Comparison of ENCODE assay signal across 12 cellular contexts in the genomic region with DNA sequence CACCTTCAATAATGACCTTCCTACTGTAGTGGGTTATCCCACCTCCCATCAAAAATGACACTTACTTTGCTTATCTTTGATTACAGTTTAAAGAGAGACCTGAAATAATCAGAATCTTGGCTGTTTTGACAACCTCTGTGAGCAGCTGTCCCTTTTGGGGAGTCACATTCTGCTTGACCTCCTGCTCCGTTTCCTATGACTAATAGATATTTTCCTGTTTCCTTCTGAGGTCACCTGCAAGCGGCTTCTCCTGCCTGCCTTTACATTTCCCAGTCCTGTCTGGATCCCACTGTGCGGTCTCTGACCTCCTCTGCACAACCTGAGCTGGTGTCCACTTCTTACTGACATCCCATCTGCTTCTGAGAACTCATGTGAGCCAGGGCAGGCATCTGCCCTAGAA. TPM values are rescaled to one million over a fixed set of nuclear protein-coding genes. Genes with fewer than 3 reads are reported as not detected.
DNase-seq lines count a peak whose midpoint lies in the region; ATAC-seq and TF ChIP-seq lines count a peak whose summit lies in the region.
"Had no signal": no experiment of that assay in that cellular context is flagged by ENCODE, and none has a peak within 500 bp of the region (broad histone marks: within the 10 kb centered on the region; RNA-seq: fewer than 3 reads in every experiment).

No MANE protein-coding gene starts in this region.

- H3K36me3 ChIP-seq in IMR-90 (ENCODE audit: control insufficient read depth, insufficient read depth, low read length) (peaks cover 7% of the 10 kb centered on the region), liver (ENCODE audit: control insufficient read depth in 4 of 4, insufficient read depth in 3 of 4, low read depth in 1 of 4, low read length in 3 of 4) (no peaks in the 10 kb centered on the region), tibial artery (no peaks in the 10 kb centered on the region)

- H2AFZ ChIP-seq in IMR-90 (replicated peaks; ENCODE audit: low read length, poor library complexity), result no peak overlapping the region

- no peak overlapping the region for H2AK9ac ChIP-seq in IMR-90 (replicated peaks; ENCODE audit: low read depth, low read length, poor library complexity)

- peak overlapping the region; percentile 45; the same call in 1 of the 2 replicates for H3K23ac ChIP-seq in IMR-90 (ENCODE audit: low read depth, low read length)

- no peak overlapping the region for H3K4me3 Mint-ChIP-seq in central memory CD8-positive, alpha-beta T cell

- H3K56ac ChIP-seq in IMR-90 (ENCODE audit: extremely low read depth, insufficient read depth, low read length), result peak overlapping the region; percentile 26; the same call in 1 of the 2 replicates

- H3K36me3 Mint-ChIP-seq in central memory CD8-positive, alpha-beta T cell (ENCODE audit: insufficient read depth), result peaks cover 5% of the 10 kb centered on the region

- H3K14ac ChIP-seq in IMR-90 (replicated peaks; ENCODE audit: low read depth, low read length), result peak overlapping the region; percentile 80

- H3K9ac ChIP-seq in IMR-90 (ENCODE audit: low read depth, low read length), result no peak overlapping the region
- H3K9ac ChIP-seq in liver (ENCODE audit: low read depth in 1 of 2, low read length in 2 of 2), result peak overlapping the region; percentile 3 to 59

- H3K9me3 ChIP-seq in IMR-90 (ENCODE audit: control insufficient read depth, insufficient read depth, low read length), result no peaks in the 10 kb centered on the region
- H3K9me3 ChIP-seq in liver (ENCODE audit: control insufficient read depth in 4 of 4, low read length in 3 of 4), result no peaks in the 10 kb centered on the region
- no peaks in the 10 kb centered on the region for H3K9me3 ChIP-seq in tibial artery

- dilution Hi-C loops in IMR-90 (cut with HindIII; ENCODE audit: low sequenced_read_pairs, unreplicated experiment), result no loop called here

- H3K9me1 ChIP-seq in IMR-90 (ENCODE audit: insufficient read depth, low read length), result peaks cover 23% of the 10 kb centered on the region

- H3K27me3 ChIP-seq in IMR-90 (ENCODE audit: control insufficient read depth, insufficient read depth, low read length), result no peaks in the 10 kb centered on the region
- no peaks in the 10 kb centered on the region for H3K27me3 ChIP-seq in liver (ENCODE audit: control insufficient read depth in 4 of 4, insufficient read depth in 4 of 4, low read length in 3 of 4)
- H3K27me3 ChIP-seq in tibial artery, result no peaks in the 10 kb centered on the region

- H4K8ac ChIP-seq in IMR-90 (ENCODE audit: low read depth in 2 of 2, low read length in 2 of 2), result peak overlapping the region in 1 of 2 experiments; percentile 22; a peak in 2 of 4 replicates

- WGBS in IMR-90 (ENCODE audit: extremely low coverage in 2 of 2, insufficient read length in 1 of 2), 2 experiments, result no CpG with 5 or more reads among the region's 3 CpGs
- 54% methylated on average over 3 of the region's 3 CpGs for WGBS in liver

- H3K79me1 ChIP-seq in IMR-90 (ENCODE audit: low read depth in 1 of 2, low read length in 2 of 2), result peaks cover 22 to 87% of the 10 kb centered on the region in 2 experiments

- peak overlapping the region; percentile 92 for H3K18ac ChIP-seq in IMR-90 (ENCODE audit: low read depth, low read length)

- peak overlapping the region; percentile 19; the same call in 1 of the 2 replicates for H3K4me2 ChIP-seq in IMR-90 (ENCODE audit: low read depth, low read length)

- POLR2A ChIA-PET in IMR-90 (lab: Charles Lee; ENCODE audit: unreplicated experiment), result no interaction called here

- no TSS peak for BruUV-seq in IMR-90 (replicated peaks; lab: Mats Ljungman, UMichigan)

- H3K27ac Mint-ChIP-seq in central memory CD8-positive, alpha-beta T cell (ENCODE audit: low read depth), result peak overlapping the region; percentile 23

- H2BK15ac ChIP-seq in IMR-90 (ENCODE audit: low read depth, low read length), result peak overlapping the region; percentile 68; the same call in 1 of the 3 replicates

- H3K4me3 ChIP-seq in IMR-90 (ENCODE audit: insufficient read depth, low read depth, low read length) (no peak overlapping the region), liver (ENCODE audit: low read depth in 1 of 3, low read length in 3 of 3) (no peak overlapping the region), tibial artery (no peak overlapping the region)

- no peak for TF ChIP-seq RAD21 in IMR-90 (IDR thresholded peaks at IDR 0.05; ENCODE audit: low read length)
- TF ChIP-seq RAD21 in liver (IDR thresholded peaks at IDR 0.05), result no peak

- intact Hi-C loops in IMR-90 (cut with micrococcal nuclease), result no loop called here
- intact Hi-C loops in tibial artery (cut with DNase I; ENCODE audit: low total_unique reads), result no loop called here

- CTCF ChIA-PET in IMR-90 (lab: Yijun Ruan, JAX), result no interaction called here

- H4K5ac ChIP-seq in IMR-90 (ENCODE audit: low read depth, low read length), result peak overlapping the region; percentile 57

- DNase-seq in IMR-90 (peak; percentile 51), tibial artery (no peak), pons (ENCODE audit: low spot score) (no peak), UCSD-AML1 (lab: John Stamatoyannopoulos, UW; ENCODE audit: unreplicated experiment) (no peak)
- DNase-seq in central memory CD8-positive, alpha-beta T cell (ENCODE audit: low spot score in 2 of 2), result no peak
- DNase-seq: activated T-cell treated with anti-CD3 and anti-CD28 coated beads, Interleukin-2, amount 50 U/mL, for 48 hours; NCI-H1930; OCI-M1; WERI-Rb-1 had no signal

- no peaks in the 10 kb centered on the region for H3K9me3 Mint-ChIP-seq in central memory CD8-positive, alpha-beta T cell

- H3K27me3 Mint-ChIP-seq in central memory CD8-positive, alpha-beta T cell, result no peaks in the 10 kb centered on the region

- peak overlapping the region; percentile 84 for H4K91ac ChIP-seq in IMR-90 (ENCODE audit: insufficient read depth, low read depth, low read length)

- H3K4me1 ChIP-seq in IMR-90 (ENCODE audit: control insufficient read depth, insufficient read depth, low read length) (peaks cover 28% of the 10 kb centered on the region), liver (ENCODE audit: control insufficient read depth in 4 of 4, insufficient read depth in 4 of 4, low read length in 3 of 4) (peaks cover 7 to 48% (median 20%) of the 10 kb centered on the region in 4 donors), tibial artery (peaks cover 15 to 64% (median 50%) of the 10 kb centered on the region in 4 donors)

- H2BK20ac ChIP-seq in IMR-90 (ENCODE audit: low read depth, low read length), result peak overlapping the region; percentile 32

- H3K4ac ChIP-seq in IMR-90 (ENCODE audit: low read depth, low read length), result peak overlapping the region; percentile 69

- peak overlapping the region; percentile 91 for H2BK5ac ChIP-seq in IMR-90 (ENCODE audit: low read depth, low read length, poor library complexity, severe bottlenecking)

- TF ChIP-seq POLR2A in IMR-90 (IDR thresholded peaks at IDR 0.05; ENCODE audit: low read depth, low read length), result no peak

- in situ Hi-C loops in IMR-90 (cut with MboI; ENCODE audit: low sequenced_read_pairs), result no loop called here

- peaks cover 33% of the 10 kb centered on the region for H3K4me1 Mint-ChIP-seq in central memory CD8-positive, alpha-beta T cell

- TF ChIP-seq CTCF in IMR-90 (conservative IDR thresholded peaks at IDR 0.05; ENCODE audit: low read depth, low read length) (no peak), liver (IDR thresholded peaks at IDR 0.05; ENCODE audit: low read depth, low read length, missing input control) (no peak), tibial artery (IDR thresholded peaks at IDR 0.05) (no peak)

- peak overlapping the region; percentile 80 for H2AK5ac ChIP-seq in IMR-90 (ENCODE audit: low read depth, low read length)

- peak overlapping the region; percentile 64 for H3K27ac ChIP-seq in IMR-90 (ENCODE audit: insufficient read depth, low read length)
- peak overlapping the region; percentile 74 to 89 for H3K27ac ChIP-seq in liver (ENCODE audit: low read depth in 1 of 2, low read length in 2 of 2)
- H3K27ac ChIP-seq in tibial artery, result peak overlapping the region; percentile 83 to 86
- H3K27ac ChIP-seq: WERI-Rb-1 had no signal

- H4K20me1 ChIP-seq in IMR-90 (ENCODE audit: insufficient read depth, low read length), result peaks cover 12% of the 10 kb centered on the region; the same call in 1 of the 2 replicates

- no peak for ATAC-seq in IMR-90 (ENCODE audit: low read depth)
- ATAC-seq in central memory CD8-positive, alpha-beta T cell (replicated peaks; ENCODE audit: extremely low read depth, poor library complexity, severe bottlenecking), result no peak
- no peak for ATAC-seq in HG03442 (IDR thresholded peaks at IDR 0.05; ENCODE audit: unreplicated experiment)
- ATAC-seq in HG02588 (IDR thresholded peaks at IDR 0.05; ENCODE audit: unreplicated experiment), result no peak

- H2BK120ac ChIP-seq in IMR-90 (ENCODE audit: low read depth, low read length), result peak overlapping the region; percentile 77; the same call in 1 of the 2 replicates

TF ChIP-seq in IMR-90, 13 proteins besides CTCF, POLR2A, EP300 and RAD21 (continues in another document):
- TF ChIP-seq CEBPB (IDR thresholded peaks at IDR 0.05; ENCODE audit: low read depth, low read length), result no peak
- no peak for TF ChIP-seq RCOR1 (IDR thresholded peaks at IDR 0.05; ENCODE audit: insufficient replicate concordance, low read length)
- TF ChIP-seq MAZ (IDR thresholded peaks at IDR 0.05; ENCODE audit: borderline replicate concordance, low read depth, low read length), result no peak
- no peak for TF ChIP-seq MXI1 (IDR thresholded peaks at IDR 0.05; ENCODE audit: borderline replicate concordance, low read depth, low read length)
- TF ChIP-seq SMC3 (IDR thresholded peaks at IDR 0.05; ENCODE audit: low read depth, low read length), result no peak
- no peak for TF ChIP-seq CHD1 (IDR thresholded peaks at IDR 0.05; ENCODE audit: low read depth, low read length)

TF ChIP-seq in liver, 16 proteins besides CTCF, POLR2A, EP300 and RAD21 (continues in another document):
- peak; percentile 43 for TF ChIP-seq NR2F2 (IDR thresholded peaks at IDR 0.05)
- TF ChIP-seq, protein P1, sequence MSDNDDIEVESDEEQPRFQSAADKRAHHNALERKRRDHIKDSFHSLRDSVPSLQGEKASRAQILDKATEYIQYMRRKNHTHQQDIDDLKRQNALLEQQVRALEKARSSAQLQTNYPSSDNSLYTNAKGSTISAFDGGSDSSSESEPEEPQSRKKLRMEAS (IDR thresholded peaks at IDR 0.05), result peak; percentile 33

RNA-seq across cellular contexts. Expression of a gene that starts 54.2 kb away (rescaled TPM):
- total RNA-seq in IMR-90 (2012; rRNA removed) (77.2 and 81.1 TPM in 2 replicates), liver (10 to 100 TPM in 1 of 2 donors, 1 to 10 TPM in 1; 8.5 to 17.5 TPM)
- polyA plus RNA-seq in IMR-90 (2012; rRNA removed) (94.2 and 95.7 TPM in 2 replicates), liver (10 to 100 TPM in 1 of 2 donors, 1 to 10 TPM in 1; 7.3 to 20.3 TPM)
- 51.8 and 52.7 TPM in 2 replicates for polyA plus RNA-seq in IMR-90 (2012; cell fraction: cytosol; rRNA removed)
- polyA plus RNA-seq in IMR-90 (2012; cell fraction: nucleus; rRNA removed; ENCODE audit: low replicate concordance), result 86.8 and 207 TPM in 2 replicates
